ENCODE assay signal across 26 cellular contexts in the genomic region with DNA sequence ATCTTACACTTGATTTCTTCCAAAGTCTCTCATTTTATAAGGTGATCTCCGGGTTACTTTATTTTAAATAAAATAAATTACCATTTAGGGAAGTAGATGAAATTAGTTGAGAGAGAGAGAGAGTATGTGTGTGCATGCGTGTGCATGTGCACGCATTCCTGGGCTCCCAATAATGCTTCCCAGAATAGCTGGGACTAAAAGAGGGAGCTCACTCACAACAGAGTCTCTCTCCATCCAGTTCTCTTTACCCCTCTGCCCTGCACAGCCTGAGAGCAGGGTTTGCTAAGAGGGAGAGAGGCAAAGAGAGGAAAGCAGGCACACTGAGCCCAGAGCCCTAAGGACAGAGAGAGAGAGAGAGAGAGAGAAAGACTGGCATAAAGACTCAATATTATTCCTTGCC. TPM values are rescaled to one million over a fixed set of nuclear protein-coding genes. Genes with fewer than 3 reads are reported as not detected.
A peak's percentile ranks its signal among the peaks of the same experiment; 100 is the strongest.
DNase-seq lines count a peak whose midpoint lies in the region; ATAC-seq, FAIRE-seq and TF ChIP-seq lines count a peak whose summit lies in the region.
"Had no signal": no experiment of that assay in that cellular context is flagged by ENCODE, and none has a peak within 500 bp of the region (broad histone marks: within the 10 kb centered on the region; RNA-seq: fewer than 3 reads in every experiment).

No MANE protein-coding gene starts in this region.

- no peaks in the 10 kb centered on the region for H4K20me1 ChIP-seq in MM.1S (ENCODE audit: insufficient read depth, low read length)
- H4K20me1 ChIP-seq: BLaER1 had no signal

- WGBS in right cardiac atrium, result 85% methylated on average over 3 of the region's 3 CpGs
- WGBS in psoas muscle, 3 donors, result 65 to 78% (median 73%) methylated on average over 3 of the region's 3 CpGs

- peak overlapping the region; percentile 71 for H3K27ac Mint-ChIP-seq in activated naive CD4-positive, alpha-beta T cell treated with anti-CD3 and anti-CD28 coated beads, Interleukin-2, amount 50 U/mL, for 24 hours
- H3K27ac Mint-ChIP-seq in activated naive CD4-positive, alpha-beta T cell treated with anti-CD3 and anti-CD28 coated beads, Interleukin-2, amount 50 U/mL, for 72 hours, result no peak overlapping the region
- H3K27ac Mint-ChIP-seq: B cell; CD4-positive, CD25-positive, alpha-beta regulatory T cell; CD8-positive, alpha-beta T cell had no signal

- intact Hi-C loops in left ventricle myocardium superior (cut with micrococcal nuclease), result no loop called here
- intact Hi-C loops in right cardiac atrium (cut with DNase I), result no loop called here
- intact Hi-C loops in psoas muscle (cut with DNase I), result no loop called here
- intact Hi-C loops in kidney (cut with DNase I), result no loop called here

- no peak overlapping the region for H2AFZ ChIP-seq in MM.1S (ENCODE audit: low read length)
- H2AFZ ChIP-seq: GM23248 had no signal

- no peak overlapping the region for H3K27ac ChIP-seq in right cardiac atrium (ENCODE audit: low read length)
- H3K27ac ChIP-seq in psoas muscle, result no peak overlapping the region
- H3K27ac ChIP-seq in kidney (ENCODE audit: low read depth in 2 of 2, low read length in 2 of 2), result no peak overlapping the region
- H3K27ac ChIP-seq in MM.1S (ENCODE audit: low read length), result no peak overlapping the region
- H3K27ac ChIP-seq: 22Rv1, BLaER1, C4-2B, GM23248 had no signal

- FAIRE-seq in kidney (lab: Jason Lieb, UNC), result no peak
- FAIRE-seq: A204.1, GM12878, GM19239, H1 had no signal

- H3K36me3 Mint-ChIP-seq in activated naive CD4-positive, alpha-beta T cell treated with anti-CD3 and anti-CD28 coated beads, Interleukin-2, amount 50 U/mL, for 24 hours, result no peaks in the 10 kb centered on the region
- H3K36me3 Mint-ChIP-seq in activated naive CD4-positive, alpha-beta T cell treated with anti-CD3 and anti-CD28 coated beads, Interleukin-2, amount 50 U/mL, for 72 hours, result no peaks in the 10 kb centered on the region
- H3K36me3 Mint-ChIP-seq: CD4-positive, CD25-positive, alpha-beta regulatory T cell; CD8-positive, alpha-beta T cell had no signal

- DNase-seq in activated naive CD4-positive, alpha-beta T cell treated with anti-CD3 and anti-CD28 coated beads, Interleukin-2, amount 50 U/mL, for 72 hours (ENCODE audit: low spot score in 2 of 2), result no peak
- DNase-seq in left ventricle myocardium superior, result no peak
- no peak for DNase-seq in right cardiac atrium
- no peak for DNase-seq in psoas muscle
- no peak for DNase-seq in kidney
- no peak for DNase-seq in MM.1S
- DNase-seq: Caco-2; CD4-positive, CD25-positive, alpha-beta regulatory T cell; CD8-positive, alpha-beta T cell; DMS 273 treated with DMSO at 0.1 percent for 48 hours; DMS79; EL; GDM1; GM23248; H7; HCEC 1CT had no signal

- H3K9me2 ChIP-seq in MM.1S (replicated peaks; ENCODE audit: insufficient read depth, low read length), result no peaks in the 10 kb centered on the region

- H3K4me3 ChIP-seq in right cardiac atrium (ENCODE audit: low read length), result no peak overlapping the region
- no peak overlapping the region for H3K4me3 ChIP-seq in psoas muscle
- no peak overlapping the region for H3K4me3 ChIP-seq in kidney (ENCODE audit: low read length in 2 of 2)
- no peak overlapping the region for H3K4me3 ChIP-seq in MM.1S (ENCODE audit: low read length)
- H3K4me3 ChIP-seq: BLaER1, GM12878, GM23248 had no signal

- no peak for ATAC-seq in activated naive CD4-positive, alpha-beta T cell treated with anti-CD3 and anti-CD28 coated beads, Interleukin-2, amount 50 U/mL, for 72 hours
- peak; percentile 91 for ATAC-seq in left ventricle myocardium superior
- ATAC-seq in right cardiac atrium, result no peak
- peak; percentile 43 to 65 (median 46) for ATAC-seq in psoas muscle
- no peak for ATAC-seq in HG02642 (IDR thresholded peaks at IDR 0.05; ENCODE audit: poor library complexity, unreplicated experiment)
- ATAC-seq: CD8-positive, alpha-beta T cell; GM12878 had no signal

- no peak overlapping the region for H3K4me3 Mint-ChIP-seq in activated naive CD4-positive, alpha-beta T cell treated with anti-CD3 and anti-CD28 coated beads, Interleukin-2, amount 50 U/mL, for 24 hours
- H3K4me3 Mint-ChIP-seq: B cell; CD4-positive, CD25-positive, alpha-beta regulatory T cell; CD8-positive, alpha-beta T cell had no signal

- H3K36me3 ChIP-seq in psoas muscle (ENCODE audit: insufficient read depth in 1 of 2, low read depth in 1 of 2), result no peaks in the 10 kb centered on the region
- H3K36me3 ChIP-seq in kidney (ENCODE audit: control insufficient read depth in 1 of 2, insufficient read depth in 2 of 2, low read length in 2 of 2), result no peaks in the 10 kb centered on the region
- H3K36me3 ChIP-seq in MM.1S (replicated peaks; ENCODE audit: insufficient read depth, low read length), result no peaks in the 10 kb centered on the region
- H3K36me3 ChIP-seq: BLaER1 had no signal

- TF ChIP-seq CTCF in psoas muscle (IDR thresholded peaks at IDR 0.05) (no peak), kidney (IDR thresholded peaks at IDR 0.05; ENCODE audit: borderline replicate concordance, extremely low read depth, insufficient read depth) (no peak), MM.1S (IDR thresholded peaks at IDR 0.05; ENCODE audit: low read length) (no peak)

- H3K4me1 ChIP-seq in right cardiac atrium (ENCODE audit: control insufficient read depth, insufficient read depth, low read length) (no peaks in the 10 kb centered on the region), psoas muscle (no peaks in the 10 kb centered on the region), kidney (ENCODE audit: control insufficient read depth in 1 of 2, insufficient read depth in 1 of 2, low read depth in 1 of 2, low read length in 2 of 2) (no peaks in the 10 kb centered on the region), MM.1S (ENCODE audit: low read length) (peaks cover 24% of the 10 kb centered on the region)
- H3K4me1 ChIP-seq: Caco-2 had no signal

- H3K9ac ChIP-seq in kidney (ENCODE audit: low read length in 2 of 2) (no peak overlapping the region), MM.1S (ENCODE audit: low read length) (no peak overlapping the region)
- H3K9ac ChIP-seq: BLaER1, GM23248 had no signal

- no peaks in the 10 kb centered on the region for H3K9me3 Mint-ChIP-seq in activated naive CD4-positive, alpha-beta T cell treated with anti-CD3 and anti-CD28 coated beads, Interleukin-2, amount 50 U/mL, for 24 hours
- H3K9me3 Mint-ChIP-seq in activated naive CD4-positive, alpha-beta T cell treated with anti-CD3 and anti-CD28 coated beads, Interleukin-2, amount 50 U/mL, for 72 hours, result peaks cover 0 to 4% of the 10 kb centered on the region in 2 donors
- H3K9me3 Mint-ChIP-seq: CD8-positive, alpha-beta T cell had no signal

- peaks cover 6% of the 10 kb centered on the region; the same call in 1 of the 2 replicates for H3F3A ChIP-seq in MM.1S (ENCODE audit: insufficient read depth, low read length)

- no peaks in the 10 kb centered on the region for H3K79me2 ChIP-seq in MM.1S (ENCODE audit: low read length)

- H3K9me3 ChIP-seq in right cardiac atrium (ENCODE audit: control insufficient read depth, low read length), result no peaks in the 10 kb centered on the region
- no peaks in the 10 kb centered on the region for H3K9me3 ChIP-seq in psoas muscle
- H3K9me3 ChIP-seq in kidney (ENCODE audit: control insufficient read depth in 1 of 2, low read length in 2 of 2), result no peaks in the 10 kb centered on the region
- H3K9me3 ChIP-seq in MM.1S (replicated peaks; ENCODE audit: insufficient read depth, low read length), result no peaks in the 10 kb centered on the region
- H3K9me3 ChIP-seq: BLaER1, Caco-2 had no signal

- H3K4me2 ChIP-seq in MM.1S (ENCODE audit: low read depth, low read length), result no peak overlapping the region
- H3K4me2 ChIP-seq: BLaER1 had no signal

- peaks cover 18% of the 10 kb centered on the region for H3K27me3 Mint-ChIP-seq in activated naive CD4-positive, alpha-beta T cell treated with anti-CD3 and anti-CD28 coated beads, Interleukin-2, amount 50 U/mL, for 24 hours

- H3K27me3 ChIP-seq in right cardiac atrium (ENCODE audit: control insufficient read depth, insufficient read depth) (no peaks in the 10 kb centered on the region), psoas muscle (ENCODE audit: insufficient read depth in 3 of 3, low read length in 2 of 3) (peaks cover 0 to 2% (median 0%) of the 10 kb centered on the region in 3 donors), MM.1S (replicated peaks; ENCODE audit: insufficient read depth, low read length) (no peaks in the 10 kb centered on the region)
- H3K27me3 ChIP-seq: BLaER1 had no signal

- H3K4me1 Mint-ChIP-seq in activated naive CD4-positive, alpha-beta T cell treated with anti-CD3 and anti-CD28 coated beads, Interleukin-2, amount 50 U/mL, for 24 hours, result peaks cover 3% of the 10 kb centered on the region
- H3K4me1 Mint-ChIP-seq: B cell; CD4-positive, CD25-positive, alpha-beta regulatory T cell had no signal

RNA-seq across cellular contexts. Expression of gene TRIM44, which starts 11.3 kb away (rescaled TPM):
- 10 to 100 TPM; 17.5 to 34.9 TPM for total RNA-seq in activated naive CD4-positive, alpha-beta T cell treated with anti-CD3 and anti-CD28 coated beads, Interleukin-2, amount 50 U/mL, for 72 hours
- total RNA-seq in left ventricle myocardium superior (38.5 TPM), right cardiac atrium (10 to 100 TPM; 38.7 to 54.2 (median 41.5) TPM), psoas muscle (10 to 100 TPM; 34.0 to 46.8 (median 41.9) TPM), kidney (88.9 TPM)
- polyA plus RNA-seq in right cardiac atrium (8.7 TPM), psoas muscle (10 to 100 TPM in 2 of 3 donors, 1 to 10 TPM in 1; 6.8 to 32.2 (median 32.0) TPM), kidney (ENCODE audit: insufficient read depth, low read depth, low replicate concordance) (14.5 TPM)

RNA-seq across cellular contexts. Expression of gene FJX1, which starts 33.0 kb away (rescaled TPM):
- under 1 TPM in 1 of 2 donors, not detected in 1; 0.91 TPM for total RNA-seq in activated naive CD4-positive, alpha-beta T cell treated with anti-CD3 and anti-CD28 coated beads, Interleukin-2, amount 50 U/mL, for 72 hours
- total RNA-seq in left ventricle myocardium superior (1.2 TPM), right cardiac atrium (1 to 10 TPM in 3 of 4 donors, under 1 TPM in 1; 0.91 to 5.9 (median 1.5) TPM), psoas muscle (1 to 10 TPM in 3 of 4 donors, under 1 TPM in 1; 0.75 to 4.0 (median 3.1) TPM), kidney (7.9 TPM)
- polyA plus RNA-seq in right cardiac atrium (0.95 TPM), psoas muscle (1 to 10 TPM in 1 of 3 donors, under 1 TPM in 2; 0.60 to 8.0 (median 0.96) TPM), kidney (ENCODE audit: insufficient read depth, low read depth, low replicate concordance) (4.2 TPM)
- total RNA-seq: B cell; CD4-positive, CD25-positive, alpha-beta regulatory T cell; CD8-positive, alpha-beta T cell had no signal
- polyA plus RNA-seq: CD4-positive, CD25-positive, alpha-beta regulatory T cell had no signal

Comparison
In these comparisons a context has a peak if more than half of its experiments do, and no peak if none do; other contexts are left out.
1. ATAC-seq: peak in left ventricle myocardium superior (single experiment) and psoas muscle (4 of 4); none in activated naive CD4-positive, alpha-beta T cell treated with anti-CD3 and anti-CD28 coated beads, Interleukin-2, amount 50 U/mL, for 72 hours (0 of 2), right cardiac atrium (0 of 2) and HG02642 (single experiment).